11 cellular contexts compared by ENCODE assay signal in the genomic region with DNA sequence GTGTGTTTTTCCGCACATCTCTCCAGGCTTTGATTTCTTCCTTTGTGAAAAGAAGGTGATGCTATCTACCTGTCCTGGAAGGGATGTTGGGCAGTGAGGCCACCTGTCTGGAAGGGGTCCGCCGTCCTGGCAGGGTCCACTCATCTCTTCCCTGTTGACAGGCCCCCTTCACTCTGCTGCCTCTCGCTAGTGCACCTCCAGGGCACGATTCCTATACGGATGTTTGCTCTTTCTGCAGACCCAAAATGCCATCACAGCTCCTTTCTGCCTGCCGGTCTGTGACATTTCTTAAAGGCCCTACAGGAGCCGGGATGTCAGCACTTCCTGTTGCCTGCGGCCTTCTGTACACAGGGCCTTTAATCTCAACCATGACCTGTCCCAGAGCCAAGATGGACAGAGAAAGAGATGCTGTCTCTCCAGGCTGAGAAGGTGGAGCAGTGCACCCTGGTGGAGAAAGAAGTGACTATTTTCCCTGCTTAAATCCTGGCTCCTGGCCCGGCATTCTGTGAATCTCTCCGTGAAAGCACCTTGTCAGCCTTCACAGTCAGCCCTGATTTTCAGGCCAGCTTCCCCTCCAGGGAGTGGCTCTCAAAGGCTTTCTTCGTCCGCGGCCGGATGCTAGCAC. TPM values are rescaled to one million over a fixed set of nuclear protein-coding genes. Genes with fewer than 3 reads are reported as not detected.
DNase-seq lines count a peak whose midpoint lies in the region; ATAC-seq and TF ChIP-seq lines count a peak whose summit lies in the region.
"Had no signal": no experiment of that assay in that cellular context is flagged by ENCODE, and none has a peak within 500 bp of the region (broad histone marks: within the 10 kb centered on the region; RNA-seq: fewer than 3 reads in every experiment).

No MANE protein-coding gene starts in this region.

- peak; percentile 61 for TF ChIP-seq CTCF in fibroblast of pulmonary artery (IDR thresholded peaks at IDR 0.05; ENCODE audit: low read length, missing control alignments)
- TF ChIP-seq CTCF in osteoblast (IDR thresholded peaks at IDR 0.05; ENCODE audit: extremely low read depth, low read depth, low read length), result peak; percentile 59

- no peaks in the 10 kb centered on the region for H3K36me3 ChIP-seq in osteoblast (ENCODE audit: insufficient read depth, low read length)
- H3K36me3 ChIP-seq: upper lobe of left lung had no signal

- no peaks in the 10 kb centered on the region for H3K27me3 ChIP-seq in osteoblast (ENCODE audit: insufficient read depth, low read length)
- H3K27me3 ChIP-seq: upper lobe of left lung had no signal

- H3K9me3 ChIP-seq in osteoblast (ENCODE audit: low read depth, low read length), result no peaks in the 10 kb centered on the region
- H3K9me3 ChIP-seq: upper lobe of left lung had no signal

- H3K27ac ChIP-seq in osteoblast (ENCODE audit: low read depth, low read length), result no peak overlapping the region
- H3K27ac ChIP-seq: dorsolateral prefrontal cortex had no signal

- H3K79me2 ChIP-seq in osteoblast (ENCODE audit: insufficient read depth, low read length), result no peaks in the 10 kb centered on the region

- H3K4me3 ChIP-seq in fibroblast of pulmonary artery (replicated peaks; ENCODE audit: low read depth, low read length) (no peak overlapping the region), osteoblast (ENCODE audit: insufficient read depth, low read length) (no peak overlapping the region)
- H3K4me3 ChIP-seq: dorsolateral prefrontal cortex, upper lobe of left lung had no signal

- no peak for ATAC-seq in HG03095 (IDR thresholded peaks at IDR 0.05; ENCODE audit: unreplicated experiment)
- no peak for ATAC-seq in GM21786 (IDR thresholded peaks at IDR 0.05; ENCODE audit: unreplicated experiment)

- no peak overlapping the region for H3K4me2 ChIP-seq in osteoblast (ENCODE audit: insufficient read depth, low read length)

- no peaks in the 10 kb centered on the region for H4K20me1 ChIP-seq in osteoblast (ENCODE audit: insufficient read depth, low read length)

- no peak overlapping the region for H2AFZ ChIP-seq in osteoblast (ENCODE audit: low read length)

- no peaks in the 10 kb centered on the region for H3K4me1 ChIP-seq in osteoblast (ENCODE audit: insufficient read depth, low read length)

- DNase-seq in ELR (ENCODE audit: low read depth), result peak; percentile 56
- DNase-seq in RPMI8226, result peak; percentile 40
- peak; percentile 73 for DNase-seq in fibroblast of pulmonary artery (ENCODE audit: low read depth)
- peak; percentile 89 for DNase-seq in osteoblast (ENCODE audit: insufficient read length, low spot score, missing footprints)
- DNase-seq in NK-92 treated with Interleukin-12 subunit alpha and Interleukin-12 subunit beta, amount 100 ng/mL, for 24 hours (lab: John Stamatoyannopoulos, UW), result no peak
- DNase-seq in NCI-H524 treated with DMSO at 0.1 percent for 48 hours (lab: John Stamatoyannopoulos, UW), result no peak
- DNase-seq: upper lobe of left lung had no signal

RNA-seq across cellular contexts. Expression of gene FAM3D, which starts 7.4 kb away (rescaled TPM):
- not detected in 2 replicates for total RNA-seq in osteoblast
- total RNA-seq: T-helper 2 cell treated with Interferon-gamma antibody and Interleukin-4, amounts not matched to agents 100 ng/mL and 5 ng/mL, for 36 hours had no signal

Comparison
In these comparisons a context has a peak if more than half of its experiments do, and no peak if none do; other contexts are left out.
1. DNase-seq: peak in ELR (single experiment), RPMI8226 (single experiment), fibroblast of pulmonary artery (single experiment) and osteoblast (single experiment); none in NK-92 treated with Interleukin-12 subunit alpha and Interleukin-12 subunit beta, amount 100 ng/mL, for 24 hours (single experiment) and NCI-H524 treated with DMSO at 0.1 percent for 48 hours (single experiment).